ENCODE assay signal across 18 cellular contexts in genomic region chr7:151806204-151806603, GRCh38.
DNase-seq lines count a peak whose midpoint lies in the region; ATAC-seq, FAIRE-seq and TF ChIP-seq lines count a peak whose summit lies in the region.
"Had no signal": no experiment of that assay in that cellular context is flagged by ENCODE, and none has a peak within 500 bp of the region (broad histone marks: within the 10 kb centered on the region; RNA-seq: fewer than 3 reads in every experiment).

No MANE protein-coding gene starts in this region.

- H3K27ac ChIP-seq in endothelial cell of umbilical vein (ENCODE audit: insufficient read depth, low read depth, low read length) (no peak overlapping the region), endodermal cell (ENCODE audit: low read depth, low read length) (no peak overlapping the region)
- H3K27ac ChIP-seq in naive thymus-derived CD4-positive, alpha-beta T cell (ENCODE audit: low read depth, low read length) = no peak overlapping the region
- H3K27ac ChIP-seq: BLaER1, suprapubic skin had no signal

- CTCF ChIA-PET in endothelial cell of umbilical vein (lab: Charles Lee) = interaction anchor here (0.8 to 2.4 kb wide), 3 partner anchors 14 to 220 kb away, joined by 3 to 8 read pairs (median 4); no protein-coding TSS in a partner anchor
- CTCF ChIA-PET in naive thymus-derived CD4-positive, alpha-beta T cell (lab: Charles Lee) = no interaction called here
- CTCF ChIA-PET in activated CD4-positive, alpha-beta T cell treated with anti-CD3 and anti-CD28 coated beads for 36 hours (lab: Charles Lee) = interaction anchor here (0.7 to 1.7 kb wide), 2 partner anchors 9 to 24 kb away, joined by 3 to 5 read pairs; no protein-coding TSS in a partner anchor

- no peaks in the 10 kb centered on the region for H3K36me3 ChIP-seq in endothelial cell of umbilical vein (ENCODE audit: control insufficient read depth in 2 of 2, extremely low read depth in 1 of 2, insufficient read depth in 2 of 2, low read length in 2 of 2)
- H3K36me3 ChIP-seq in naive thymus-derived CD4-positive, alpha-beta T cell (ENCODE audit: control insufficient read depth in 2 of 3, insufficient read depth in 3 of 3, low read length in 3 of 3) = peaks cover 0 to 12% (median 0%) of the 10 kb centered on the region in 3 experiments
- H3K36me3 ChIP-seq in endodermal cell (ENCODE audit: control insufficient read depth, insufficient read depth, low read length) = no peaks in the 10 kb centered on the region
- H3K36me3 ChIP-seq: BLaER1, suprapubic skin had no signal

- POLR2A ChIA-PET in endothelial cell of umbilical vein (lab: Charles Lee) = no interaction called here
- POLR2A ChIA-PET in naive thymus-derived CD4-positive, alpha-beta T cell (lab: Charles Lee) = no interaction called here
- POLR2A ChIA-PET in activated CD4-positive, alpha-beta T cell treated with anti-CD3 and anti-CD28 coated beads for 36 hours (lab: Charles Lee) = no interaction called here

- dilution Hi-C loops in endothelial cell of umbilical vein (cut with MboI; ENCODE audit: extremely low pct_ligation_motif_present, low sequenced_read_pairs) = no loop called here

- no peaks in the 10 kb centered on the region for H3K9me1 ChIP-seq in endothelial cell of umbilical vein (replicated peaks; ENCODE audit: control insufficient read depth, extremely low read depth, insufficient read depth, low read length)

- TF ChIP-seq CTCF in endothelial cell of umbilical vein (IDR thresholded peaks at IDR 0.05; ENCODE audit: extremely low read depth in 1 of 2, insufficient read depth in 1 of 2, low read depth in 1 of 2, low read length in 2 of 2) (no peak), endodermal cell (conservative IDR thresholded peaks at IDR 0.05) (no peak)

- H3K79me2 ChIP-seq in endothelial cell of umbilical vein (ENCODE audit: control insufficient read depth, insufficient read depth, low read length) = no peaks in the 10 kb centered on the region

- H3K9me3 Mint-ChIP-seq in naive thymus-derived CD4-positive, alpha-beta T cell = peaks cover 0 to 1% (median 0%) of the 10 kb centered on the region in 11 donors
- no peaks in the 10 kb centered on the region for H3K9me3 Mint-ChIP-seq in endodermal cell
- H3K9me3 Mint-ChIP-seq in activated CD4-positive, alpha-beta T cell treated with anti-CD3 and anti-CD28 coated beads for 36 hours (ENCODE audit: low read depth) = no peaks in the 10 kb centered on the region
- H3K9me3 Mint-ChIP-seq: activated CD4-positive, alpha-beta memory T cell treated with anti-CD3 and anti-CD28 coated beads, Interleukin-2, amount 10 ng/mL, durations not matched to agents 7 days and 5 days; activated T-helper 1 cell treated with anti-CD3 and anti-CD28 coated beads, Interleukin-12 subunit alpha, Interleukin-12 subunit beta, Interleukin-2, Interleukin-4 antibody, amounts not matched to agents 30 ng/mL and 10 ng/mL and 1 ng/mL, durations not matched to agents 14 hours and 24 hours and 36 hours had no signal

- H3K9ac ChIP-seq in endothelial cell of umbilical vein (replicated peaks; ENCODE audit: extremely low read depth, insufficient read depth, low read length) (no peak overlapping the region), endodermal cell (ENCODE audit: extremely low read depth, low read length, poor library complexity, severe bottlenecking) (no peak overlapping the region)
- H3K9ac ChIP-seq: BLaER1 had no signal

- H3K4me3 Mint-ChIP-seq in naive thymus-derived CD4-positive, alpha-beta T cell = peak overlapping the region in 1 of 10 donors; percentile 5
- no peak overlapping the region for H3K4me3 Mint-ChIP-seq in endodermal cell
- H3K4me3 Mint-ChIP-seq in activated CD4-positive, alpha-beta T cell treated with anti-CD3 and anti-CD28 coated beads for 36 hours = no peak overlapping the region
- H3K4me3 Mint-ChIP-seq: activated CD4-positive, alpha-beta memory T cell treated with anti-CD3 and anti-CD28 coated beads, Interleukin-2, amount 10 ng/mL, durations not matched to agents 7 days and 5 days; activated T-helper 1 cell treated with anti-CD3 and anti-CD28 coated beads, Interleukin-12 subunit alpha, Interleukin-12 subunit beta, Interleukin-2, Interleukin-4 antibody, amounts not matched to agents 30 ng/mL and 10 ng/mL and 1 ng/mL, durations not matched to agents 14 hours and 24 hours and 36 hours had no signal

- no peaks in the 10 kb centered on the region for H4K20me1 ChIP-seq in endothelial cell of umbilical vein (replicated peaks; ENCODE audit: control insufficient read depth, extremely low read depth, insufficient read depth, low read length)

- ATAC-seq in naive thymus-derived CD4-positive, alpha-beta T cell = peak; percentile 62
- no peak for ATAC-seq in GM18868 (IDR thresholded peaks at IDR 0.05; ENCODE audit: unreplicated experiment)
- no peak for ATAC-seq in activated CD4-positive, alpha-beta T cell treated with anti-CD3 and anti-CD28 coated beads for 36 hours
- ATAC-seq: GM12878, HCT116, Right ventricle myocardium inferior had no signal

- H3K36me3 Mint-ChIP-seq in naive thymus-derived CD4-positive, alpha-beta T cell = peaks cover 0 to 26% (median 3%) of the 10 kb centered on the region in 5 donors
- H3K36me3 Mint-ChIP-seq in endodermal cell (ENCODE audit: low read depth) = no peaks in the 10 kb centered on the region
- H3K36me3 Mint-ChIP-seq in activated CD4-positive, alpha-beta T cell treated with anti-CD3 and anti-CD28 coated beads for 36 hours (ENCODE audit: low read depth) = no peaks in the 10 kb centered on the region

- H3K4me3 ChIP-seq in endothelial cell of umbilical vein (replicated peaks in 1 of 3; ENCODE audit: insufficient read depth in 1 of 3, low read depth in 1 of 3, low read length in 3 of 3) (no peak overlapping the region), endodermal cell (ENCODE audit: low read length) (no peak overlapping the region)
- H3K4me3 ChIP-seq in naive thymus-derived CD4-positive, alpha-beta T cell (ENCODE audit: low read length) = no peak overlapping the region
- H3K4me3 ChIP-seq: BLaER1, GM12878, suprapubic skin had no signal

- no peak for TF ChIP-seq POLR2A in endothelial cell of umbilical vein (IDR thresholded peaks at IDR 0.05; ENCODE audit: low read depth, low read length)

- 71 to 73% methylated on average over 8 of the region's 8 CpGs for WGBS in endodermal cell (ENCODE audit: insufficient coverage in 1 of 2, insufficient read length in 1 of 2), 2 experiments

- no peak for FAIRE-seq in endothelial cell of umbilical vein (lab: Jason Lieb, UNC)
- FAIRE-seq: GM12878 had no signal

- H3K27me3 ChIP-seq in endothelial cell of umbilical vein (ENCODE audit: control insufficient read depth in 2 of 2, insufficient read depth in 2 of 2, low read length in 2 of 2) (peaks cover 3 to 7% of the 10 kb centered on the region in 2 experiments), endodermal cell (ENCODE audit: control insufficient read depth, insufficient read depth, low read length, poor library complexity, severe bottlenecking) (no peaks in the 10 kb centered on the region)
- H3K27me3 ChIP-seq in naive thymus-derived CD4-positive, alpha-beta T cell (ENCODE audit: control insufficient read depth in 2 of 2, insufficient read depth in 2 of 2, low read length in 2 of 2) = no peaks in the 10 kb centered on the region
- H3K27me3 ChIP-seq: BLaER1, suprapubic skin had no signal

- H2AFZ ChIP-seq in endothelial cell of umbilical vein (ENCODE audit: low read depth, low read length) = no peak overlapping the region

- H3K27me3 Mint-ChIP-seq in naive thymus-derived CD4-positive, alpha-beta T cell = no peaks in the 10 kb centered on the region
- H3K27me3 Mint-ChIP-seq in endodermal cell (ENCODE audit: insufficient read depth) = no peaks in the 10 kb centered on the region
- H3K27me3 Mint-ChIP-seq in activated CD4-positive, alpha-beta T cell treated with anti-CD3 and anti-CD28 coated beads for 36 hours = no peaks in the 10 kb centered on the region
- H3K27me3 Mint-ChIP-seq: activated CD4-positive, alpha-beta memory T cell treated with anti-CD3 and anti-CD28 coated beads, Interleukin-2, amount 10 ng/mL, durations not matched to agents 7 days and 5 days had no signal

- no peak overlapping the region for H3K4me2 ChIP-seq in endothelial cell of umbilical vein (ENCODE audit: insufficient read depth, low read length)
- H3K4me2 ChIP-seq: BLaER1 had no signal

- H3K27ac Mint-ChIP-seq in naive thymus-derived CD4-positive, alpha-beta T cell = no peak overlapping the region
- no peak overlapping the region for H3K27ac Mint-ChIP-seq in endodermal cell
- H3K27ac Mint-ChIP-seq in activated CD4-positive, alpha-beta T cell treated with anti-CD3 and anti-CD28 coated beads for 36 hours = no peak overlapping the region
- H3K27ac Mint-ChIP-seq: activated CD4-positive, alpha-beta memory T cell treated with anti-CD3 and anti-CD28 coated beads, Interleukin-2, amount 10 ng/mL, durations not matched to agents 7 days and 5 days; activated T-helper 1 cell treated with anti-CD3 and anti-CD28 coated beads, Interleukin-12 subunit alpha, Interleukin-12 subunit beta, Interleukin-2, Interleukin-4 antibody, amounts not matched to agents 30 ng/mL and 10 ng/mL and 1 ng/mL, durations not matched to agents 14 hours and 24 hours and 36 hours had no signal

- DNase-seq in DMS79 treated with DMSO at 0.1 percent for 48 hours (lab: John Stamatoyannopoulos, UW) (peak; percentile 78), RPMI7951 (ENCODE audit: low read depth) (peak; percentile 65), endothelial cell of umbilical vein (ENCODE audit: low read depth, low spot score) (peak; percentile 24), endodermal cell (no peak), retina (no peak)
- DNase-seq in naive thymus-derived CD4-positive, alpha-beta T cell = no peak
- DNase-seq in activated CD4-positive, alpha-beta T cell treated with anti-CD3 and anti-CD28 coated beads for 36 hours = no peak
- DNase-seq: activated CD4-positive, alpha-beta memory T cell treated with anti-CD3 and anti-CD28 coated beads, Interleukin-2, amount 10 ng/mL, durations not matched to agents 7 days and 5 days; anterior cingulate cortex; midbrain; NCI-H2081 treated with DMSO at 0.1 percent for 48 hours had no signal

- intact Hi-C loops in endothelial cell of umbilical vein (cut with micrococcal nuclease) = no loop called here
- intact Hi-C loops in naive thymus-derived CD4-positive, alpha-beta T cell (cut with micrococcal nuclease) = no loop called here
- intact Hi-C loops in activated CD4-positive, alpha-beta T cell treated with anti-CD3 and anti-CD28 coated beads for 36 hours (cut with DNase I, micrococcal nuclease) = no loop called here

- H3K4me1 Mint-ChIP-seq in naive thymus-derived CD4-positive, alpha-beta T cell = peaks cover 0 to 19% (median 8%) of the 10 kb centered on the region in 7 donors
- peaks cover 14% of the 10 kb centered on the region for H3K4me1 Mint-ChIP-seq in endodermal cell
- no peaks in the 10 kb centered on the region for H3K4me1 Mint-ChIP-seq in activated CD4-positive, alpha-beta T cell treated with anti-CD3 and anti-CD28 coated beads for 36 hours
- H3K4me1 Mint-ChIP-seq: activated CD4-positive, alpha-beta memory T cell treated with anti-CD3 and anti-CD28 coated beads, Interleukin-2, amount 10 ng/mL, durations not matched to agents 7 days and 5 days had no signal

- BruUV-seq in endothelial cell of umbilical vein (replicated peaks; lab: Mats Ljungman, UMichigan) = no TSS peak

- H3K9me3 ChIP-seq in endothelial cell of umbilical vein (replicated peaks; ENCODE audit: control insufficient read depth, insufficient read depth, low read length) (no peaks in the 10 kb centered on the region), endodermal cell (ENCODE audit: control insufficient read depth, low read length) (no peaks in the 10 kb centered on the region)
- no peaks in the 10 kb centered on the region for H3K9me3 ChIP-seq in naive thymus-derived CD4-positive, alpha-beta T cell (ENCODE audit: control insufficient read depth in 2 of 3, low read length in 3 of 3)
- H3K9me3 ChIP-seq: BLaER1, suprapubic skin had no signal

- H3K4me1 ChIP-seq in endothelial cell of umbilical vein (ENCODE audit: control insufficient read depth, extremely low read depth, insufficient read depth, low read length) (no peaks in the 10 kb centered on the region), endodermal cell (ENCODE audit: control insufficient read depth, insufficient read depth, low read length) (no peaks in the 10 kb centered on the region)
- no peaks in the 10 kb centered on the region for H3K4me1 ChIP-seq in naive thymus-derived CD4-positive, alpha-beta T cell (ENCODE audit: control insufficient read depth in 2 of 2, insufficient read depth in 2 of 2, low read length in 2 of 2)
- H3K4me1 ChIP-seq: BLaER1 had no signal

Comparison
In these comparisons a context has a peak if more than half of its experiments do, and no peak if none do; other contexts are left out.
1. DNase-seq: peak in DMS79 treated with DMSO at 0.1 percent for 48 hours (single experiment), RPMI7951 (single experiment) and endothelial cell of umbilical vein (single experiment); none in naive thymus-derived CD4-positive, alpha-beta T cell (0 of 9), endodermal cell (single experiment), retina (single experiment) and activated CD4-positive, alpha-beta T cell treated with anti-CD3 and anti-CD28 coated beads for 36 hours (single experiment).